Comparison of ENCODE assay signal across 18 cellular contexts in the genomic region with DNA sequence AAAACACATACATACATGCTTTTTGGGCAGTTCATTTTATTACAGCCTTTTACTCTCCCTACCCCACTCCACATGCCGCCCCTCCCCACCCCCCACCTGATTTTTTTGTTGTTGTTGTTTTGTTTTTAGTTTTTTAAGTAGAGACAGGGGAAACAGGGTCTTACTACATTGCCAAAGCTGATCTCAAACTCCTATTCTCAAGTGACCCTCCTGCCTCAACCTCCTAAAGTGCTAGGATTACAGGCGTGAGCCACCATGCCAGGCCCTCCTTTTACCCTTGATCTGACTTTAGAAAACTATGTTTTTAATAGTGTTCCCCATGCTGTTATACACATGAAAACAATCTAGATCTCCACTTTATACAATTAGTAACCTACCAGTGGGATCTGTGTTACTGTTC. TPM values are rescaled to one million over a fixed set of nuclear protein-coding genes. Genes with fewer than 3 reads are reported as not detected.
DNase-seq lines count a peak whose midpoint lies in the region; ATAC-seq and TF ChIP-seq lines count a peak whose summit lies in the region.
"Had no signal": no experiment of that assay in that cellular context is flagged by ENCODE, and none has a peak within 500 bp of the region (broad histone marks: within the 10 kb centered on the region; RNA-seq: fewer than 3 reads in every experiment).

No MANE protein-coding gene starts in this region.

- H3K9me2 ChIP-seq in PC-9 (ENCODE audit: insufficient read depth), result no peaks in the 10 kb centered on the region

- H3K79me2 ChIP-seq in mammary epithelial cell (ENCODE audit: insufficient read depth, low read length), result peaks cover 44% of the 10 kb centered on the region
- peaks cover 15% of the 10 kb centered on the region for H3K79me2 ChIP-seq in PC-9 (ENCODE audit: low read depth)

- H3K9ac ChIP-seq in mammary epithelial cell (ENCODE audit: insufficient read depth, low read length), result no peak overlapping the region
- H3K9ac ChIP-seq: GM23248 had no signal

- H3K27me3 Mint-ChIP-seq in activated CD4-positive, alpha-beta T cell treated with anti-CD3 and anti-CD28 coated beads for 36 hours, result no peaks in the 10 kb centered on the region
- no peaks in the 10 kb centered on the region for H3K27me3 Mint-ChIP-seq in activated CD4-positive, alpha-beta T cell treated with anti-CD3 and anti-CD28 coated beads, Interleukin-2, amount 10 ng/mL, durations not matched to agents 7 days and 5 days
- H3K27me3 Mint-ChIP-seq in MCF 10A (ENCODE audit: insufficient read depth, unreplicated experiment), result no peaks in the 10 kb centered on the region
- no peaks in the 10 kb centered on the region for H3K27me3 Mint-ChIP-seq in chondrocyte (ENCODE audit: low read depth)

- H2AFZ ChIP-seq in mammary epithelial cell (ENCODE audit: low read depth, low read length) (no peak overlapping the region), PC-9 (no peak overlapping the region)
- H2AFZ ChIP-seq: GM23248 had no signal

- POLR2A ChIA-PET in activated CD4-positive, alpha-beta T cell treated with anti-CD3 and anti-CD28 coated beads for 36 hours (lab: Charles Lee), result no interaction called here
- POLR2A ChIA-PET in activated CD4-positive, alpha-beta T cell treated with anti-CD3 and anti-CD28 coated beads, Interleukin-2, amount 10 ng/mL, durations not matched to agents 7 days and 5 days (lab: Charles Lee), result no interaction called here
- POLR2A ChIA-PET in MCF 10A (lab: Yijun Ruan, JAX) (interaction anchor here (0.8 to 2.0 kb wide), 4 partner anchors 13 to 27 kb away, joined by 3 to 7 read pairs (median 6); partner anchors contain the start of genes ARF4 and PDE12), PC-9 (lab: Charles Lee; ENCODE audit: unreplicated experiment) (no interaction called here)

- no peak for DNase-seq in activated CD4-positive, alpha-beta T cell treated with anti-CD3 and anti-CD28 coated beads for 36 hours
- DNase-seq in activated CD4-positive, alpha-beta T cell treated with anti-CD3 and anti-CD28 coated beads, Interleukin-2, amount 10 ng/mL, durations not matched to agents 7 days and 5 days, result no peak
- DNase-seq in MCF 10A (ENCODE audit: unreplicated experiment) (no peak), mammary epithelial cell (no peak), PC-9 (no peak), chondrocyte (ENCODE audit: low spot score) (no peak), psoas muscle (no peak)
- DNase-seq: Caco-2; CD8-positive, alpha-beta T cell; DMS 273 treated with DMSO at 0.1 percent for 48 hours; GM23248 had no signal

- H3K9me3 Mint-ChIP-seq in activated CD4-positive, alpha-beta T cell treated with anti-CD3 and anti-CD28 coated beads for 36 hours (ENCODE audit: low read depth), result no peaks in the 10 kb centered on the region
- H3K9me3 Mint-ChIP-seq in activated CD4-positive, alpha-beta T cell treated with anti-CD3 and anti-CD28 coated beads, Interleukin-2, amount 10 ng/mL, durations not matched to agents 7 days and 5 days, result no peaks in the 10 kb centered on the region
- H3K9me3 Mint-ChIP-seq in MCF 10A (ENCODE audit: unreplicated experiment) (no peaks in the 10 kb centered on the region), chondrocyte (ENCODE audit: low read depth) (no peaks in the 10 kb centered on the region)
- H3K9me3 Mint-ChIP-seq: CD14-positive monocyte; CD8-positive, alpha-beta T cell had no signal

- H3K4me3 ChIP-seq in mammary epithelial cell (replicated peaks in 1 of 3; ENCODE audit: insufficient read depth in 1 of 3, low read depth in 2 of 3, low read length in 3 of 3), result no peak overlapping the region
- no peak overlapping the region for H3K4me3 ChIP-seq in PC-9
- H3K4me3 ChIP-seq in psoas muscle, result no peak overlapping the region
- H3K4me3 ChIP-seq: GM12878, GM23248 had no signal

- H4K20me1 ChIP-seq in mammary epithelial cell (ENCODE audit: insufficient read depth, low read length) (no peaks in the 10 kb centered on the region), PC-9 (ENCODE audit: insufficient read depth) (peaks cover 15% of the 10 kb centered on the region)

- no peak overlapping the region for H3K27ac ChIP-seq in mammary epithelial cell (ENCODE audit: insufficient read depth, low read depth, low read length)
- 0 out of 2 replicates have a peak overlapping the region, but pooled peaks have one; percentile 7 for H3K27ac ChIP-seq in PC-9
- H3K27ac ChIP-seq in psoas muscle, result no peak overlapping the region
- H3K27ac ChIP-seq: 22Rv1, GM23248 had no signal

- TF ChIP-seq CTCF in MCF 10A (IDR thresholded peaks at IDR 0.05; ENCODE audit: unreplicated experiment), result no peak
- TF ChIP-seq CTCF in mammary epithelial cell (conservative IDR thresholded peaks at IDR 0.05 in 1 of 2, IDR thresholded peaks at IDR 0.05 in 1 of 2; ENCODE audit: extremely low read depth in 1 of 2, insufficient read depth in 1 of 2, low read depth in 1 of 2, low read length in 2 of 2), result no peak
- no peak for TF ChIP-seq CTCF in PC-9 (conservative IDR thresholded peaks at IDR 0.05)
- no peak for TF ChIP-seq CTCF in chondrocyte (IDR thresholded peaks at IDR 0.05)
- TF ChIP-seq CTCF in psoas muscle (IDR thresholded peaks at IDR 0.05), result no peak

- 100% methylated on average over 2 of the region's 2 CpGs for WGBS in mammary epithelial cell (ENCODE audit: low coverage, missing lambda C conversion rate)
- 96 to 98% (median 97%) methylated on average over 2 of the region's 2 CpGs for WGBS in psoas muscle, 3 donors

- H3K4me3 Mint-ChIP-seq in activated CD4-positive, alpha-beta T cell treated with anti-CD3 and anti-CD28 coated beads for 36 hours, result no peak overlapping the region
- no peak overlapping the region for H3K4me3 Mint-ChIP-seq in activated CD4-positive, alpha-beta T cell treated with anti-CD3 and anti-CD28 coated beads, Interleukin-2, amount 10 ng/mL, durations not matched to agents 7 days and 5 days
- no peak overlapping the region for H3K4me3 Mint-ChIP-seq in MCF 10A (ENCODE audit: unreplicated experiment)
- no peak overlapping the region for H3K4me3 Mint-ChIP-seq in chondrocyte (ENCODE audit: unreplicated experiment)
- H3K4me3 Mint-ChIP-seq: CD14-positive monocyte; CD8-positive, alpha-beta T cell had no signal

- H3K4me1 ChIP-seq in mammary epithelial cell (ENCODE audit: insufficient read depth, low read length) (no peaks in the 10 kb centered on the region), PC-9 (replicated peaks; ENCODE audit: insufficient read depth) (no peaks in the 10 kb centered on the region), psoas muscle (no peaks in the 10 kb centered on the region)

- H3F3A ChIP-seq in PC-9 (ENCODE audit: insufficient read depth, low read depth), result peaks cover 70% of the 10 kb centered on the region

- no peak overlapping the region for H3K4me2 ChIP-seq in mammary epithelial cell (ENCODE audit: insufficient read depth, low read depth, low read length)
- H3K4me2 ChIP-seq in PC-9, result no peak overlapping the region

- H3K27me3 ChIP-seq in mammary epithelial cell (ENCODE audit: insufficient read depth, low read length) (no peaks in the 10 kb centered on the region), PC-9 (ENCODE audit: insufficient read depth, low read depth) (no peaks in the 10 kb centered on the region), psoas muscle (ENCODE audit: insufficient read depth in 3 of 3, low read length in 2 of 3) (no peaks in the 10 kb centered on the region)

- CTCF ChIA-PET in activated CD4-positive, alpha-beta T cell treated with anti-CD3 and anti-CD28 coated beads for 36 hours (lab: Charles Lee), result interaction anchor here (0.5 to 1.1 kb wide), 2 partner anchors 10 to 22 kb away, joined by 3 read pairs; no protein-coding TSS in a partner anchor
- CTCF ChIA-PET in activated CD4-positive, alpha-beta T cell treated with anti-CD3 and anti-CD28 coated beads, Interleukin-2, amount 10 ng/mL, durations not matched to agents 7 days and 5 days (lab: Charles Lee), result no interaction called here
- CTCF ChIA-PET in MCF 10A (lab: Yijun Ruan, JAX), result no interaction called here
- CTCF ChIA-PET in mammary epithelial cell (lab: Charles Lee; ENCODE audit: low non-redundant PET), result no interaction called here
- CTCF ChIA-PET in PC-9 (lab: Charles Lee), result no interaction called here

- H3K27ac Mint-ChIP-seq in activated CD4-positive, alpha-beta T cell treated with anti-CD3 and anti-CD28 coated beads for 36 hours, result peak overlapping the region; percentile 13
- no peak overlapping the region for H3K27ac Mint-ChIP-seq in activated CD4-positive, alpha-beta T cell treated with anti-CD3 and anti-CD28 coated beads, Interleukin-2, amount 10 ng/mL, durations not matched to agents 7 days and 5 days
- H3K27ac Mint-ChIP-seq in MCF 10A (ENCODE audit: low read depth, unreplicated experiment), result peak overlapping the region; percentile 6
- peak overlapping the region; percentile 57 for H3K27ac Mint-ChIP-seq in chondrocyte (ENCODE audit: unreplicated experiment)
- H3K27ac Mint-ChIP-seq: CD8-positive, alpha-beta T cell had no signal

- H3K9me3 ChIP-seq in mammary epithelial cell (replicated peaks; ENCODE audit: insufficient read depth, low read length), result no peaks in the 10 kb centered on the region
- H3K9me3 ChIP-seq in PC-9 (ENCODE audit: insufficient read depth, low read depth), result no peaks in the 10 kb centered on the region
- H3K9me3 ChIP-seq in psoas muscle, result no peaks in the 10 kb centered on the region
- H3K9me3 ChIP-seq: Caco-2 had no signal

- dilution Hi-C loops in mammary epithelial cell (cut with HindIII; ENCODE audit: low sequenced_read_pairs), result no loop called here

- in situ Hi-C loops in mammary epithelial cell (cut with MboI; ENCODE audit: low sequenced_read_pairs in 2 of 2), result no loop called here

- peaks cover 48% of the 10 kb centered on the region for H3K36me3 Mint-ChIP-seq in activated CD4-positive, alpha-beta T cell treated with anti-CD3 and anti-CD28 coated beads for 36 hours (ENCODE audit: low read depth)
- peaks cover 47% of the 10 kb centered on the region for H3K36me3 Mint-ChIP-seq in activated CD4-positive, alpha-beta T cell treated with anti-CD3 and anti-CD28 coated beads, Interleukin-2, amount 10 ng/mL, durations not matched to agents 7 days and 5 days (ENCODE audit: low read depth)
- peaks cover 89% of the 10 kb centered on the region for H3K36me3 Mint-ChIP-seq in MCF 10A (ENCODE audit: insufficient read depth, unreplicated experiment)
- peaks cover 33% of the 10 kb centered on the region for H3K36me3 Mint-ChIP-seq in chondrocyte (ENCODE audit: low read depth)

- intact Hi-C loops in activated CD4-positive, alpha-beta T cell treated with anti-CD3 and anti-CD28 coated beads for 36 hours (cut with DNase I, micrococcal nuclease), result no loop called here
- intact Hi-C loops in MCF 10A (cut with micrococcal nuclease), result no loop called here
- intact Hi-C loops in mammary epithelial cell (cut with micrococcal nuclease), result no loop called here
- intact Hi-C loops in PC-9 (cut with micrococcal nuclease; ENCODE audit: unreplicated experiment), result no loop called here
- intact Hi-C loops in psoas muscle (cut with DNase I), result no loop called here

- H3K4me1 Mint-ChIP-seq in activated CD4-positive, alpha-beta T cell treated with anti-CD3 and anti-CD28 coated beads for 36 hours, result peaks cover 10% of the 10 kb centered on the region
- peaks cover 4% of the 10 kb centered on the region for H3K4me1 Mint-ChIP-seq in activated CD4-positive, alpha-beta T cell treated with anti-CD3 and anti-CD28 coated beads, Interleukin-2, amount 10 ng/mL, durations not matched to agents 7 days and 5 days
- H3K4me1 Mint-ChIP-seq in MCF 10A (ENCODE audit: insufficient read depth, unreplicated experiment) (peaks cover under 1% of the 10 kb centered on the region), chondrocyte (ENCODE audit: low read depth) (peaks cover 4% of the 10 kb centered on the region)
- H3K4me1 Mint-ChIP-seq: CD14-positive monocyte had no signal

- no peak for ATAC-seq in activated CD4-positive, alpha-beta T cell treated with anti-CD3 and anti-CD28 coated beads for 36 hours
- ATAC-seq in HG03460 (IDR thresholded peaks at IDR 0.05; ENCODE audit: unreplicated experiment), result no peak
- no peak for ATAC-seq in psoas muscle
- ATAC-seq: CD8-positive, alpha-beta T cell; GM12878 had no signal

- H3K36me3 ChIP-seq in mammary epithelial cell (ENCODE audit: insufficient read depth, low read length) (peaks cover 36% of the 10 kb centered on the region), PC-9 (ENCODE audit: low read depth) (peaks cover 38% of the 10 kb centered on the region), psoas muscle (ENCODE audit: insufficient read depth in 1 of 2, low read depth in 1 of 2) (peaks cover 3 to 95% of the 10 kb centered on the region in 2 donors)

- BruUV-seq in MCF 10A (replicated peaks; lab: Mats Ljungman, UMichigan) (no TSS peak), mammary epithelial cell (replicated peaks; lab: Mats Ljungman, UMichigan) (no TSS peak), PC-9 (replicated peaks; lab: Mats Ljungman, UMichigan) (no TSS peak)

RNA-seq across cellular contexts. Expression of gene PDE12, which starts 14.8 kb away (rescaled TPM):
- 10 to 100 TPM; 19.2 to 19.9 TPM for total RNA-seq in activated CD4-positive, alpha-beta T cell treated with anti-CD3 and anti-CD28 coated beads for 36 hours
- total RNA-seq in activated CD4-positive, alpha-beta T cell treated with anti-CD3 and anti-CD28 coated beads, Interleukin-2, amount 10 ng/mL, durations not matched to agents 7 days and 5 days, result 10 to 100 TPM; 24.5 to 26.8 TPM
- total RNA-seq in MCF 10A (2022) (23.0 and 23.1 TPM in 2 replicates), mammary epithelial cell (10 to 100 TPM; 22.4 to 26.7 TPM), PC-9 (2021) (14.3 and 16.6 TPM in 2 replicates), chondrocyte (16.6 to 17.8 TPM (median 17.5 TPM) in 3 replicates), psoas muscle (10 to 100 TPM; 11.8 to 20.6 (median 17.2) TPM)
- polyA plus RNA-seq in mammary epithelial cell (16.7 TPM), psoas muscle (10 to 100 TPM in 1 of 3 donors, 1 to 10 TPM in 2; 5.9 to 16.3 (median 8.0) TPM)
- polyA minus RNA-seq in mammary epithelial cell, result 44.3 TPM

RNA-seq across cellular contexts. Expression of gene ARF4, which starts 26.3 kb away (rescaled TPM):
- 10 to 100 TPM; 49.6 to 50.0 TPM for total RNA-seq in activated CD4-positive, alpha-beta T cell treated with anti-CD3 and anti-CD28 coated beads for 36 hours
- total RNA-seq in activated CD4-positive, alpha-beta T cell treated with anti-CD3 and anti-CD28 coated beads, Interleukin-2, amount 10 ng/mL, durations not matched to agents 7 days and 5 days, result 10 to 100 TPM; 42.3 to 50.3 TPM
- 275 and 396 TPM in 2 replicates for total RNA-seq in MCF 10A (2022)
- total RNA-seq in mammary epithelial cell, result 100 to 1,000 TPM; 202 to 208 TPM
- 218 TPM for polyA plus RNA-seq in mammary epithelial cell
- 407 TPM for polyA minus RNA-seq in mammary epithelial cell
- 132 and 182 TPM in 2 replicates for total RNA-seq in PC-9 (2021)
- total RNA-seq in chondrocyte, result 413 to 474 TPM (median 415 TPM) in 3 replicates
- total RNA-seq in psoas muscle, result 10 to 100 TPM; 37.7 to 76.7 (median 44.7) TPM
- 100 to 1,000 TPM in 1 of 3 donors, 10 to 100 TPM in 2; 54.3 to 127 (median 96.1) TPM for polyA plus RNA-seq in psoas muscle

RNA-seq across cellular contexts. Expression of gene DNAH12, which starts 26.7 kb away (rescaled TPM):
- not detected for total RNA-seq in activated CD4-positive, alpha-beta T cell treated with anti-CD3 and anti-CD28 coated beads for 36 hours
- under 1 TPM; 0.06 to 0.10 TPM for total RNA-seq in activated CD4-positive, alpha-beta T cell treated with anti-CD3 and anti-CD28 coated beads, Interleukin-2, amount 10 ng/mL, durations not matched to agents 7 days and 5 days
- total RNA-seq in MCF 10A (2022) (0.47 and 0.58 TPM in 2 replicates), mammary epithelial cell (under 1 TPM in 1 of 2 donors, not detected in 1; under 0.01 TPM), PC-9 (2021) (0.10 and 0.22 TPM in 2 replicates), chondrocyte (0.02 to 0.29 TPM (median 0.15 TPM) in 3 replicates), psoas muscle (under 1 TPM; 0.04 to 0.34 (median 0.08) TPM)
- polyA plus RNA-seq in mammary epithelial cell (0.02 TPM), psoas muscle (under 1 TPM in 2 of 3 donors, not detected in 1; under 0.01 to 0.27 TPM)
- not detected for polyA minus RNA-seq in mammary epithelial cell
- total RNA-seq: A673, HT-29 had no signal
- polyA plus RNA-seq: BJ, CD14-positive monocyte had no signal
